Comparison of ENCODE assay signal across 30 cellular contexts in the genomic region with DNA sequence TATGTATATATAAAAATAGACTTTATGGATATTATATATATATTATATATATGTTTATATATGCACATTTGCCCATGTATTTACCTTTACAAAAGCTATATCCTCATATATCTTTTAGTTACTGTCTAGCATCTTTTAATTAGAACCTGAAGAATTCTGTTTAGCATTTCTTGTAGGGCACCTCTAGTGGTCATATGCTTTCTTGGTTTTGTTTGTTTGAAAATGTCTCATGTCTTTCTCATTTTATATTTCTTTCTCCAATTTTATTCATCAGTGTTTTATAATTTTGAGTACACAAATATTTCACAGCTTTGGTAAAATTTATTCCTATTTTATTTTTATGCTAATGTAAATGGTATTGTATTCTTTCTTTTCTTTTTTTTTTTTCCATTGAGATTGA.
DNase-seq lines count a peak whose midpoint lies in the region; ATAC-seq and TF ChIP-seq lines count a peak whose summit lies in the region.
"Had no signal": no experiment of that assay in that cellular context is flagged by ENCODE, and none has a peak within 500 bp of the region (broad histone marks: within the 10 kb centered on the region; RNA-seq: fewer than 3 reads in every experiment).

No MANE protein-coding gene starts in this region.

- no peak overlapping the region for H3K18ac ChIP-seq in H9 (ENCODE audit: insufficient read length, low read depth, low read length)

- H3K4me1 Mint-ChIP-seq in H9: no peaks in the 10 kb centered on the region; a peak in 2 of 4 replicates
- peaks cover under 1% of the 10 kb centered on the region for H3K4me1 Mint-ChIP-seq in mesothelial cell of epicardium
- H3K4me1 Mint-ChIP-seq: activated naive CD4-positive, alpha-beta T cell treated with anti-CD3 and anti-CD28 coated beads, Interleukin-2, amount 10 ng/mL, durations not matched to agents 7 days and 5 days; immature natural killer cell had no signal

- TF ChIP-seq POLR2A in ovary (IDR thresholded peaks at IDR 0.05): no peak

- H3K79me1 ChIP-seq in H9 (ENCODE audit: insufficient read depth, low read depth, low read length, poor library complexity, severe bottlenecking): no peaks in the 10 kb centered on the region

- no peaks in the 10 kb centered on the region for H3K23me2 ChIP-seq in H9 (ENCODE audit: insufficient read length, low read depth, low read length, poor library complexity, severe bottlenecking)

- H2AK5ac ChIP-seq in H9 (ENCODE audit: insufficient read length, low read length): no peak overlapping the region

- no peaks in the 10 kb centered on the region for H3K36me3 ChIP-seq in ovary
- H3K36me3 ChIP-seq: brain microvascular endothelial cell, Peyer's patch, SJSA1 had no signal

- peak; percentile 10 for TF ChIP-seq CTCF in AG09309 (IDR thresholded peaks at IDR 0.05; ENCODE audit: control insufficient read depth, insufficient read depth, low read depth, low read length, missing control alignments)
- TF ChIP-seq CTCF in H9 (conservative IDR thresholded peaks at IDR 0.05): peak; percentile 61
- peak; percentile 37 for TF ChIP-seq CTCF in VCaP (conservative IDR thresholded peaks at IDR 0.05)
- peak; percentile 35 for TF ChIP-seq CTCF in mesothelial cell of epicardium (IDR thresholded peaks at IDR 0.05; ENCODE audit: unreplicated experiment)
- TF ChIP-seq CTCF in ovary (IDR thresholded peaks at IDR 0.05): no peak

- H3K4me3 Mint-ChIP-seq in H9 (no peak overlapping the region), mesothelial cell of epicardium (no peak overlapping the region)
- H3K4me3 Mint-ChIP-seq: activated CD4-positive, alpha-beta memory T cell treated with anti-CD3 and anti-CD28 coated beads for 36 hours; activated naive CD4-positive, alpha-beta T cell treated with anti-CD3 and anti-CD28 coated beads, Interleukin-2, amount 10 ng/mL, durations not matched to agents 7 days and 5 days; immature natural killer cell; stimulated activated naive CD8-positive, alpha-beta T cell treated with anti-CD3 and anti-CD28 coated beads, Interleukin-15, Interleukin-2, amounts not matched to agents 100 ng/mL and 50 ng/mL, for 24 hours had no signal

- no peak overlapping the region for H4K91ac ChIP-seq in H9 (ENCODE audit: insufficient read length, low read depth, low read length)

- no peak overlapping the region for H4K8ac ChIP-seq in H9 (replicated peaks; ENCODE audit: insufficient read length, low read depth, low read length)

- H3K9me3 ChIP-seq in H9 (ENCODE audit: control insufficient read depth, low read depth, low read length): peaks cover 24% of the 10 kb centered on the region
- H3K9me3 ChIP-seq in ovary: no peaks in the 10 kb centered on the region
- H3K9me3 ChIP-seq: BLaER1, Peyer's patch, SJSA1 had no signal

- no peak overlapping the region for H2BK20ac ChIP-seq in H9 (ENCODE audit: low read depth, low read length, poor library complexity, severe bottlenecking)

- DNase-seq in AG09309 (ENCODE audit: low read depth) (no peak), H9 (no peak), mesothelial cell of epicardium (ENCODE audit: low spot score in 2 of 2, unreplicated experiment in 2 of 2) (no peak), iPS-NIHi7 (ENCODE audit: extremely low spot score) (no peak), ovary (no peak)
- DNase-seq: activated CD4-positive, alpha-beta memory T cell treated with anti-CD3 and anti-CD28 coated beads for 36 hours; activated CD4-positive, CD25-positive, alpha-beta regulatory T cell treated with anti-CD3 and anti-CD28 coated beads, Interleukin-2, amount 50 U/mL, for 72 hours; activated CD8-positive, alpha-beta memory T cell treated with anti-CD3 and anti-CD28 coated beads, Interleukin-2, amount 50 U/mL, for 4 hours; activated naive CD4-positive, alpha-beta T cell treated with anti-CD3 and anti-CD28 coated beads, Interleukin-2, amount 10 ng/mL, durations not matched to agents 7 days and 5 days; brain microvascular endothelial cell; COR-L47; DMS79; effector CD4-positive, alpha-beta T cell; erythroblast; foreskin melanocyte; GOT3; hippocampal formation; immature natural killer cell; mesendoderm; NCI-H1105; NCI-H1930; NCI-H524 treated with DMSO at 0.1 percent for 48 hours; Peyer's patch had no signal

- H3K4me2 ChIP-seq in H9 (ENCODE audit: insufficient read depth, insufficient read length, low read length): no peak overlapping the region
- H3K4me2 ChIP-seq: BLaER1 had no signal

- H3K27ac Mint-ChIP-seq in H9: no peak overlapping the region
- H3K27ac Mint-ChIP-seq in mesothelial cell of epicardium: no peak overlapping the region
- H3K27ac Mint-ChIP-seq: activated CD4-positive, alpha-beta memory T cell treated with anti-CD3 and anti-CD28 coated beads for 36 hours; activated naive CD4-positive, alpha-beta T cell treated with anti-CD3 and anti-CD28 coated beads, Interleukin-2, amount 10 ng/mL, durations not matched to agents 7 days and 5 days; immature natural killer cell; stimulated activated naive CD8-positive, alpha-beta T cell treated with anti-CD3 and anti-CD28 coated beads, Interleukin-15, Interleukin-2, amounts not matched to agents 100 ng/mL and 50 ng/mL, for 24 hours had no signal

- no peak overlapping the region for H2BK120ac ChIP-seq in H9 (ENCODE audit: low read depth, low read length, poor library complexity, severe bottlenecking)

- no peak overlapping the region for H3K4ac ChIP-seq in H9 (ENCODE audit: low read depth, low read length)

- no peak overlapping the region for H2AFZ ChIP-seq in H9 (ENCODE audit: low read length)

- ATAC-seq in GM18873 (IDR thresholded peaks at IDR 0.05; ENCODE audit: low FRiP score, unreplicated experiment) (no peak), GM18907 (IDR thresholded peaks at IDR 0.05; ENCODE audit: unreplicated experiment) (no peak)
- ATAC-seq: GM12878 had no signal

- H3T11ph ChIP-seq in H9 (ENCODE audit: low read length): no peak overlapping the region

- no peak for TF ChIP-seq EP300 in ovary (IDR thresholded peaks at IDR 0.05)

- no peak overlapping the region for H3K14ac ChIP-seq in H9 (ENCODE audit: insufficient read depth, low read length)

- H3K27me3 ChIP-seq in H9 (ENCODE audit: insufficient read depth, low read length) (no peaks in the 10 kb centered on the region), ovary (no peaks in the 10 kb centered on the region)
- H3K27me3 ChIP-seq: brain microvascular endothelial cell, Peyer's patch, SJSA1 had no signal

- intact Hi-C loops in ovary (cut with DNase I): no loop called here

- H4K5ac ChIP-seq in H9 (ENCODE audit: insufficient read length, low read depth, low read length): no peak overlapping the region

- no peaks in the 10 kb centered on the region for H3K27me3 Mint-ChIP-seq in H9 (ENCODE audit: low read depth)
- H3K27me3 Mint-ChIP-seq in mesothelial cell of epicardium (ENCODE audit: low read depth): no peaks in the 10 kb centered on the region
- H3K27me3 Mint-ChIP-seq: activated CD4-positive, alpha-beta memory T cell treated with anti-CD3 and anti-CD28 coated beads for 36 hours; activated naive CD4-positive, alpha-beta T cell treated with anti-CD3 and anti-CD28 coated beads, Interleukin-2, amount 10 ng/mL, durations not matched to agents 7 days and 5 days; stimulated activated naive CD8-positive, alpha-beta T cell treated with anti-CD3 and anti-CD28 coated beads, Interleukin-15, Interleukin-2, amounts not matched to agents 100 ng/mL and 50 ng/mL, for 24 hours had no signal

- no peak overlapping the region for H3K9ac ChIP-seq in H9 (ENCODE audit: extremely low read depth, insufficient read length, low read length)
- H3K9ac ChIP-seq: BLaER1 had no signal

- peaks cover 8 to 22% (median 19%) of the 10 kb centered on the region in 3 experiments; a peak in 6 of 7 replicates for H3K36me3 Mint-ChIP-seq in H9 (ENCODE audit: insufficient read depth in 1 of 3, low read depth in 3 of 3)
- H3K36me3 Mint-ChIP-seq in mesothelial cell of epicardium: peaks cover 4% of the 10 kb centered on the region

- no peak overlapping the region for H3K56ac ChIP-seq in H9 (ENCODE audit: insufficient read length, low read depth, low read length)

- no peak overlapping the region for H3K4me3 ChIP-seq in AG09309 (ENCODE audit: control insufficient read depth, low read depth, low read length)
- no peak overlapping the region for H3K4me3 ChIP-seq in ovary
- H3K4me3 ChIP-seq: BLaER1, GM12878, Peyer's patch, SJSA1 had no signal

- H3K23ac ChIP-seq in H9 (ENCODE audit: insufficient read length, low read depth, low read length): no peak overlapping the region

- peaks cover 55 to 59% of the 10 kb centered on the region in 2 experiments for H3K9me3 Mint-ChIP-seq in H9
- H3K9me3 Mint-ChIP-seq in mesothelial cell of epicardium: peaks cover 47% of the 10 kb centered on the region
- H3K9me3 Mint-ChIP-seq: immature natural killer cell had no signal

- H3K27ac ChIP-seq in H9 (ENCODE audit: insufficient read length, low read depth, low read length): no peak overlapping the region
- H3K27ac ChIP-seq in VCaP: no peak overlapping the region
- no peak overlapping the region for H3K27ac ChIP-seq in ovary
- H3K27ac ChIP-seq: BLaER1, brain microvascular endothelial cell, Peyer's patch, SJSA1 had no signal

- H4K20me1 ChIP-seq in H9 (ENCODE audit: control insufficient read depth, insufficient read depth, insufficient read length): no peaks in the 10 kb centered on the region
- H4K20me1 ChIP-seq: BLaER1 had no signal

- H3K4me1 ChIP-seq in H9 (ENCODE audit: insufficient read depth, low read length) (no peaks in the 10 kb centered on the region), ovary (ENCODE audit: insufficient read depth) (no peaks in the 10 kb centered on the region)
- H3K4me1 ChIP-seq: BLaER1, Peyer's patch, SJSA1 had no signal

- H2BK15ac ChIP-seq in H9 (ENCODE audit: low read depth, low read length): no peak overlapping the region

- no peak overlapping the region for H2BK12ac ChIP-seq in H9 (ENCODE audit: insufficient read length, low read depth, low read length)

- no peaks in the 10 kb centered on the region for H3K79me2 ChIP-seq in H9 (ENCODE audit: insufficient read depth, low read length)

- H2BK5ac ChIP-seq in H9 (ENCODE audit: insufficient read length, low read length): no peak overlapping the region

Comparison
In these comparisons a context has a peak if more than half of its experiments do, and no peak if none do; other contexts are left out.
1. CTCF ChIP-seq: peak in AG09309 (single experiment), H9 (single experiment), VCaP (single experiment) and mesothelial cell of epicardium (single experiment); none in ovary (0 of 3).